Comparison of ENCODE assay signal across 18 cellular contexts in genomic region chr3:134799393-134799792, GRCh38. TPM values are rescaled to one million over a fixed set of nuclear protein-coding genes. Genes with fewer than 3 reads are reported as not detected.
A peak's percentile ranks its signal among the peaks of the same experiment; 100 is the strongest.
DNase-seq lines count a peak whose midpoint lies in the region; ATAC-seq, FAIRE-seq and TF ChIP-seq lines count a peak whose summit lies in the region.
"Had no signal": no experiment of that assay in that cellular context is flagged by ENCODE, and none has a peak within 500 bp of the region (broad histone marks: within the 10 kb centered on the region; RNA-seq: fewer than 3 reads in every experiment).

No MANE protein-coding gene starts in this region.

- peak; percentile 53 for DNase-seq in GM23248
- no peak for DNase-seq in GM12878 (ENCODE audit: low read depth, low spot score)
- peak; percentile 28 for DNase-seq in kidney tubule cell (ENCODE audit: low spot score)
- DNase-seq in thyroid gland = peak; percentile 78 to 82
- DNase-seq in NCI-H748 treated with DMSO at 0.1 percent for 48 hours (lab: John Stamatoyannopoulos, UW) = no peak
- no peak for DNase-seq in NCI-H2227 treated with DMSO at 0.1 percent for 48 hours (lab: John Stamatoyannopoulos, UW)
- no peak for DNase-seq in DMS79 (lab: John Stamatoyannopoulos, UW)
- DNase-seq: activated CD4-positive, alpha-beta memory T cell treated with anti-CD3 and anti-CD28 coated beads for 36 hours; activated T-cell treated with anti-CD3 and anti-CD28 coated beads, Interleukin-2, amount 50 U/mL, for 4 hours; central memory CD4-positive, alpha-beta T cell; foreskin melanocyte; Right ventricle myocardium superior; T-helper 1 cell; WERI-Rb-1 had no signal

- CTCF ChIA-PET in GM12878 (lab: Yijun Ruan, JAX) = interaction anchor here (0.8 to 5.0 kb wide), 6 partner anchors 10 to 98 kb away, joined by 3 to 29 read pairs (median 8); no protein-coding TSS in a partner anchor

- H3K27me3 ChIP-seq in GM23248 (replicated peaks; ENCODE audit: insufficient read depth) (peaks cover 10% of the 10 kb centered on the region; the same call in 1 of the 2 replicates), GM12878 (replicated peaks in 1 of 2; ENCODE audit: control insufficient read depth in 2 of 2, insufficient read depth in 2 of 2, low read length in 1 of 2) (no peaks in the 10 kb centered on the region; a peak in 1 of 4 replicates), thyroid gland (no peaks in the 10 kb centered on the region)

- WGBS in GM23248 (ENCODE audit: low coverage in 1 of 2, low lambda C conversion rate in 2 of 2, missing lambda C conversion rate in 2 of 2), 2 experiments = 27 to 42% methylated on average over 6 of the region's 6 CpGs
- 78% methylated on average over 6 of the region's 6 CpGs for WGBS in GM12878 (ENCODE audit: insufficient coverage, insufficient replicate concordance, low lambda C conversion rate, missing lambda C conversion rate)
- 23 to 34% methylated on average over 6 of the region's 6 CpGs for WGBS in thyroid gland, 2 donors

- H2AFZ ChIP-seq in GM23248 (no peak overlapping the region), GM12878 (ENCODE audit: control insufficient read depth, low read depth, low read length) (no peak overlapping the region)

- TF ChIP-seq POLR2A in GM12878 (IDR thresholded peaks at IDR 0.05; ENCODE audit: low read depth, low read length) (no peak), thyroid gland (IDR thresholded peaks at IDR 0.05) (no peak)

- in situ Hi-C loops in GM23248 (cut with MboI) = loop anchor here (10.0 kb wide), 2 partner anchors 715 to 1095 kb away; no protein-coding TSS in a partner anchor
- in situ Hi-C loops in GM12878 (cut with MboI) = loop anchor here (10.0 to 25.0 kb wide), 2 partner anchors 445 to 1088 kb away; no protein-coding TSS in a partner anchor

- H3K79me2 ChIP-seq in GM23248 (ENCODE audit: insufficient read depth) (no peaks in the 10 kb centered on the region), GM12878 (ENCODE audit: control insufficient read depth, insufficient read depth, low read length) (peaks cover 83% of the 10 kb centered on the region)

- no peaks in the 10 kb centered on the region for H3K9me2 ChIP-seq in GM23248 (ENCODE audit: insufficient read depth)

- no peak overlapping the region for H3K27ac ChIP-seq in GM23248
- peak overlapping the region; percentile 14; the same call in 1 of the 2 replicates for H3K27ac ChIP-seq in GM12878 (ENCODE audit: control insufficient read depth, insufficient read depth)
- H3K27ac ChIP-seq in thyroid gland = no peak overlapping the region
- H3K27ac ChIP-seq: tibial nerve, WERI-Rb-1 had no signal

- SMC1A ChIA-PET in GM12878 (lab: Charles Lee; ENCODE audit: uncharacterized antibody, unreplicated experiment) = interaction anchor here (0.6 to 14.4 kb wide), 14 partner anchors 9 to 704 kb away, joined by 3 to 110 read pairs (median 5); no protein-coding TSS in a partner anchor

- intact Hi-C loops in GM12878 (cut with micrococcal nuclease; ENCODE audit: unreplicated experiment) (loop anchor here (1.0 to 5.0 kb wide), 3 partner anchors 38 to 178 kb away; no protein-coding TSS in a partner anchor), thyroid gland (cut with DNase I) (loop anchor here (10.0 kb wide), 1 partner anchor 1095 kb away; no protein-coding TSS in a partner anchor)

- BruUV-seq in GM12878 (replicated peaks; lab: Mats Ljungman, UMichigan) = no TSS peak

- H3K9me3 ChIP-seq in GM23248 (ENCODE audit: low read depth) (no peaks in the 10 kb centered on the region), GM12878 (replicated peaks; ENCODE audit: control insufficient read depth, insufficient read depth, low read length) (no peaks in the 10 kb centered on the region), thyroid gland (no peaks in the 10 kb centered on the region)
- H3K9me3 ChIP-seq: tibial nerve had no signal

- H3K4me2 ChIP-seq in GM23248 (ENCODE audit: unreplicated experiment) (no peak overlapping the region), GM12878 (ENCODE audit: control insufficient read depth, insufficient read depth) (peak overlapping the region; percentile 51)
- H3K4me2 ChIP-seq: smooth muscle cell had no signal

- H3F3A ChIP-seq in GM23248 (ENCODE audit: insufficient read depth) = no peaks in the 10 kb centered on the region

- H3K4me3 ChIP-seq in GM23248 (no peak overlapping the region), GM12878 (peak overlapping the region; percentile 74), thyroid gland (replicated peaks in 1 of 3) (no peak overlapping the region)
- H3K4me3 ChIP-seq: smooth muscle cell, tibial nerve had no signal

- H3K36me3 ChIP-seq in GM23248 (ENCODE audit: low read depth) (no peaks in the 10 kb centered on the region), GM12878 (ENCODE audit: control insufficient read depth in 2 of 2, insufficient read depth in 2 of 2, low read length in 1 of 2) (no peaks in the 10 kb centered on the region), thyroid gland (no peaks in the 10 kb centered on the region)
- H3K36me3 ChIP-seq: tibial nerve, WERI-Rb-1 had no signal

- no peak for TF ChIP-seq CTCF in GM12878 (IDR thresholded peaks at IDR 0.05 in 2 of 3, conservative IDR thresholded peaks at IDR 0.05 in 1 of 3; ENCODE audit: control insufficient read depth in 2 of 3, extremely low read depth in 1 of 3, insufficient read depth in 1 of 3, low read depth in 3 of 3, low read length in 3 of 3)
- peak in 3 of 6 experiments; percentile 18 to 28 (median 27) for TF ChIP-seq CTCF in thyroid gland (IDR thresholded peaks at IDR 0.05)

- TF ChIP-seq EP300 in GM12878 (IDR thresholded peaks at IDR 0.05; ENCODE audit: borderline replicate concordance in 1 of 2, control insufficient read depth in 1 of 2, low read depth in 2 of 2, low read length in 2 of 2) = no peak

- TF ChIP-seq RAD21 in GM12878 (IDR thresholded peaks at IDR 0.05; ENCODE audit: insufficient read depth, low read depth, low read length) = no peak

- RAD21 ChIA-PET in GM12878 (lab: Charles Lee; ENCODE audit: unreplicated experiment) = interaction anchor here (0.7 to 10.5 kb wide), 8 partner anchors 10 to 426 kb away, joined by 3 to 146 read pairs (median 28); no protein-coding TSS in a partner anchor

- H4K20me1 ChIP-seq in GM23248 (ENCODE audit: insufficient read depth) (no peaks in the 10 kb centered on the region), GM12878 (ENCODE audit: control insufficient read depth, insufficient read depth) (no peaks in the 10 kb centered on the region)

- no peak for FAIRE-seq in GM12878 (lab: Jason Lieb, UNC)
- FAIRE-seq: endometrium had no signal

- ATAC-seq in GM12878 = no peak
- ATAC-seq: activated T-cell treated with anti-CD3 and anti-CD28 coated beads, Interleukin-2, amount 50 U/mL, for 4 hours had no signal

- POLR2A ChIA-PET in GM12878 (lab: Charles Lee) = interaction anchor here (0.6 to 2.2 kb wide), 3 partner anchors 11 to 63 kb away, joined by 3 to 8 read pairs (median 7); no protein-coding TSS in a partner anchor

- no peak overlapping the region for H3K9ac ChIP-seq in GM23248
- no peak overlapping the region for H3K9ac ChIP-seq in GM12878 (ENCODE audit: control insufficient read depth, insufficient read depth, low read length)

- H3K4me1 ChIP-seq in GM23248 (ENCODE audit: insufficient read depth) (no peaks in the 10 kb centered on the region), GM12878 (ENCODE audit: control insufficient read depth, insufficient read depth, low read length) (peaks cover 20% of the 10 kb centered on the region), thyroid gland (peaks cover 5 to 23% of the 10 kb centered on the region in 2 donors)

TF ChIP-seq in GM12878, 131 proteins besides CTCF, POLR2A, EP300 and RAD21 (continues in another document):
- no peak for TF ChIP-seq RCOR1 (conservative IDR thresholded peaks at IDR 0.05; ENCODE audit: low read depth, low read length)
- TF ChIP-seq EGR1 (IDR thresholded peaks at IDR 0.05; ENCODE audit: borderline replicate concordance in 1 of 2, low read depth in 2 of 2, low read length in 2 of 2) = no peak
- no peak for TF ChIP-seq CHD2 (IDR thresholded peaks at IDR 0.05; ENCODE audit: borderline replicate concordance, low read depth, low read length)
- no peak for TF ChIP-seq JUND (IDR thresholded peaks at IDR 0.05; ENCODE audit: low read depth, low read length)
- no peak for TF ChIP-seq SREBF1 (IDR thresholded peaks at IDR 0.05; ENCODE audit: low read length)
- TF ChIP-seq ELK1 (IDR thresholded peaks at IDR 0.05; ENCODE audit: low read depth, low read length) = no peak
- TF ChIP-seq MEF2A (IDR thresholded peaks at IDR 0.05; ENCODE audit: insufficient read depth, low read depth, low read length) = no peak

RNA-seq across cellular contexts. Expression of gene EPHB1, which starts 4.3 kb away (rescaled TPM):
- total RNA-seq in GM23248 (2014; rRNA removed; shearing (Covaris generic)) = 0.43 and 1.6 TPM in 2 replicates
- 0.81 and 1.1 TPM in 2 replicates for polyA plus RNA-seq in GM23248 (2016; fragmentation: Nextera tagmentation; extraction: Ambion mirVana)
- 62.8 and 71.3 TPM in 2 replicates for total RNA-seq in GM12878 (2013; cell fraction: nucleolus; rRNA removed)
- total RNA-seq in GM12878 (2014; rRNA removed) = 1.3 and 1.5 TPM in 2 replicates
- total RNA-seq in GM12878 (2014; rRNA removed; fragmentation: Illumina TruSeq; extraction: Trizol) = 0.67 and 0.69 TPM in 2 replicates
- 1.8 and 2.2 TPM in 2 replicates for total RNA-seq in GM12878 (2021)
- 1.4 TPM for polyA plus RNA-seq in GM12878 (2011; ENCODE audit: low read depth)
- 11.3 and 23.8 TPM in 2 replicates for polyA plus RNA-seq in GM12878 (2011; rRNA removed)
- polyA plus RNA-seq in GM12878 (2011; cell fraction: cytosol; rRNA removed) = 16.7 and 23.2 TPM in 2 replicates
- polyA plus RNA-seq in GM12878 (2011; cell fraction: nucleus; rRNA removed) = 40.2 and 43.2 TPM in 2 replicates
- 2.4 and 3.9 TPM in 2 replicates for polyA plus RNA-seq in GM12878 (2012)
- 0.52 and 0.84 TPM in 2 replicates for polyA plus RNA-seq in GM12878 (2014; fragmentation: Illumina TruSeq; extraction: Trizol)
- under 1 TPM; 0.34 to 0.49 TPM for polyA plus RNA-seq in GM12878 (2014; fragmentation: Nextera tagmentation; extraction: Ambion mirVana)
- polyA plus RNA-seq in GM12878 (2014; rRNA removed) = 0.33 and 0.51 TPM in 2 replicates
- polyA plus RNA-seq in GM12878 (2016; fragmentation: Nextera tagmentation; extraction: Ambion mirVana) = 1 to 10 TPM; 1.6 TPM
- polyA minus RNA-seq in GM12878 (2011; rRNA and poly(A)+ RNA removed) = 54.3 and 64.7 TPM in 2 replicates
- 18.7 and 25.7 TPM in 2 replicates for polyA minus RNA-seq in GM12878 (2011; cell fraction: cytosol; rRNA and poly(A)+ RNA removed)
- polyA minus RNA-seq in GM12878 (2011; cell fraction: nucleus; rRNA and poly(A)+ RNA removed) = 161 and 396 TPM in 2 replicates
- total RNA-seq in thyroid gland = 1 to 10 TPM; 2.3 to 5.6 (median 4.6) TPM
- total RNA-seq: HT-29 had no signal

Comparison
In these comparisons a context has a peak if more than half of its experiments do, and no peak if none do; other contexts are left out.
1. DNase-seq: peak in GM23248 (single experiment), kidney tubule cell (single experiment) and thyroid gland (2 of 2); none in GM12878 (single experiment), NCI-H748 treated with DMSO at 0.1 percent for 48 hours (single experiment), NCI-H2227 treated with DMSO at 0.1 percent for 48 hours (single experiment) and DMS79 (single experiment).